Comparison of ENCODE assay signal across 15 cellular contexts in the genomic region with DNA sequence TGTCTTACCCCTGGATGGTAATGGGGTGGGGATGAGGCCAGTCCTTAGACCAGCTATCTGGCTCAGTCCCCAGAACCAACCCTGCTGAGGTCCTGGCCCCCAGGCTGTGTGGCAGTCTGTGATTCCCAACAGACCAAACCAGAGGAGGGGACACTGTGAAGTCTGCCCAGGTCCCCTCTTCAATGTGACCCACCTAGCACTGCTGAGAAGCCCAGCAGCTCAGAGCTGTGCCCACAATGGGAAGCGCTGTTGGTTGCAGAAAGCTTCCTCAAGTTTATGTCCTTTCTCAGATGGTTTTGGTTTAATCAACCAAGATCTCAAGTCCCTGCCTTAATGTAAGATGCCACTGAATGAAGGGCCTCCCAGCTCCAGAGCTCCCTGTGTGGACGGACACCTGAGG.
DNase-seq lines count a peak whose midpoint lies in the region; ATAC-seq, FAIRE-seq and TF ChIP-seq lines count a peak whose summit lies in the region.
"Had no signal": no experiment of that assay in that cellular context is flagged by ENCODE, and none has a peak within 500 bp of the region (broad histone marks: within the 10 kb centered on the region; RNA-seq: fewer than 3 reads in every experiment).

No MANE protein-coding gene starts in this region.

- H4K8ac ChIP-seq in mesendoderm (ENCODE audit: low read depth, low read length): no peak overlapping the region

- H3K9ac ChIP-seq in K562 (ENCODE audit: insufficient read depth in 1 of 2, low read depth in 2 of 2, low read length in 2 of 2) (no peak overlapping the region), mesendoderm (ENCODE audit: low read length) (no peak overlapping the region)

- CTCF ChIA-PET in CD8-positive, alpha-beta T cell (lab: Charles Lee): interaction anchor here (2.0 to 10.5 kb wide), 5 partner anchors 8 to 108 kb away, joined by 4 to 167 read pairs (median 18); no protein-coding TSS in a partner anchor
- CTCF ChIA-PET in K562 (lab: Yijun Ruan, JAX; ENCODE audit: low intra/inter-chr PET ratio): interaction anchor here (1.2 kb wide), 1 partner anchor 105 kb away, joined by 4 read pairs; no protein-coding TSS in a partner anchor

- DNase-seq in CD8-positive, alpha-beta T cell: peak in 1 of 7 experiments; percentile 25
- no peak for DNase-seq in K562 (ENCODE audit: extremely low read depth in 1 of 4, low spot score in 3 of 4)
- DNase-seq in mesenteric fat pad (ENCODE audit: low spot score): peak; percentile 33
- DNase-seq in progenitor cell of endocrine pancreas (ENCODE audit: low spot score, unreplicated experiment): no peak
- DNase-seq in effector CD4-positive, alpha-beta T cell: no peak
- DNase-seq in mesendoderm: no peak
- DNase-seq in LoVo (ENCODE audit: low spot score): no peak
- DNase-seq: BE2C, COR-L47, DND-41, GF-D8, HCEC 1CT, HFFc6 had no signal

- peaks cover 47% of the 10 kb centered on the region for H3K4me1 Mint-ChIP-seq in CD8-positive, alpha-beta T cell (ENCODE audit: low read depth)
- H3K4me1 Mint-ChIP-seq in progenitor cell of endocrine pancreas (ENCODE audit: low read depth): peaks cover 3% of the 10 kb centered on the region

- H3K4ac ChIP-seq in mesendoderm (ENCODE audit: low read depth, low read length): no peak overlapping the region

- no peaks in the 10 kb centered on the region for H3K27me3 Mint-ChIP-seq in CD8-positive, alpha-beta T cell (ENCODE audit: low read depth)
- peaks cover 25% of the 10 kb centered on the region for H3K27me3 Mint-ChIP-seq in progenitor cell of endocrine pancreas

- no peak for ATAC-seq in CD8-positive, alpha-beta T cell
- peak; percentile 1; the same call in 1 of the 3 replicates for ATAC-seq in K562
- ATAC-seq: A549 had no signal

- H2BK5ac ChIP-seq in mesendoderm (ENCODE audit: low read length): no peak overlapping the region

- intact Hi-C loops in CD8-positive, alpha-beta T cell (cut with DNase I, micrococcal nuclease): no loop called here
- intact Hi-C loops in K562 (cut with micrococcal nuclease): loop anchor here (5.0 kb wide), 1 partner anchor 51 kb away; no protein-coding TSS in a partner anchor

- no peak overlapping the region for H2BK15ac ChIP-seq in mesendoderm (replicated peaks; ENCODE audit: low read depth)

- in situ Hi-C loops in K562 (cut with MboI): no loop called here

- H3K4me3 ChIP-seq in CD8-positive, alpha-beta T cell (ENCODE audit: low read depth, low read length): no peak overlapping the region
- H3K4me3 ChIP-seq in K562 (no peak overlapping the region), mesendoderm (ENCODE audit: low read length) (no peak overlapping the region)
- H3K4me3 ChIP-seq: A549 had no signal

- H4K20me1 ChIP-seq in K562 (replicated peaks; ENCODE audit: control insufficient read depth, insufficient read depth, low read length): peaks cover 47% of the 10 kb centered on the region

- no peaks in the 10 kb centered on the region for H3K27me3 ChIP-seq in CD8-positive, alpha-beta T cell (ENCODE audit: insufficient read depth, low read length)
- H3K27me3 ChIP-seq in K562 (ENCODE audit: control insufficient read depth in 2 of 2, insufficient read depth in 2 of 2, low read length in 2 of 2) (peaks cover 0 to 36% of the 10 kb centered on the region in 2 experiments; a peak in 2 of 5 replicates), mesendoderm (ENCODE audit: insufficient read depth, low read length, poor library complexity) (no peaks in the 10 kb centered on the region)

- peak overlapping the region; percentile 55 for H3K27ac Mint-ChIP-seq in CD8-positive, alpha-beta T cell
- H3K27ac Mint-ChIP-seq in progenitor cell of endocrine pancreas: no peak overlapping the region
- H3K27ac Mint-ChIP-seq: HFFc6 had no signal

- no peak overlapping the region for H3K56ac ChIP-seq in mesendoderm (ENCODE audit: low read length)

- no peak overlapping the region for H3K27ac ChIP-seq in CD8-positive, alpha-beta T cell (ENCODE audit: low read depth, low read length)
- no peak overlapping the region for H3K27ac ChIP-seq in K562 (ENCODE audit: extremely low read depth, low read depth, low read length)
- H3K27ac ChIP-seq in mesendoderm (ENCODE audit: low read depth, low read length): no peak overlapping the region
- H3K27ac ChIP-seq: A549 had no signal

- H3K4me2 ChIP-seq in K562 (ENCODE audit: insufficient read depth, low read length) (no peak overlapping the region), mesendoderm (ENCODE audit: low read length) (no peak overlapping the region)
- H3K4me2 ChIP-seq: A549 had no signal

- no peaks in the 10 kb centered on the region for H3K4me1 ChIP-seq in CD8-positive, alpha-beta T cell (ENCODE audit: insufficient read depth, low read length)
- H3K4me1 ChIP-seq in K562 (replicated peaks in 1 of 2; ENCODE audit: control insufficient read depth in 2 of 2, insufficient read depth in 2 of 2, low read length in 2 of 2) (no peaks in the 10 kb centered on the region), mesendoderm (ENCODE audit: control insufficient read depth, low read depth, low read length) (no peaks in the 10 kb centered on the region)
- H3K4me1 ChIP-seq: A549, BE2C had no signal

- no peak overlapping the region for H2AK5ac ChIP-seq in mesendoderm (ENCODE audit: low read length)

- H3K4me3 Mint-ChIP-seq in CD8-positive, alpha-beta T cell: no peak overlapping the region
- no peak overlapping the region for H3K4me3 Mint-ChIP-seq in progenitor cell of endocrine pancreas (ENCODE audit: low read depth)
- H3K4me3 Mint-ChIP-seq: HFFc6 had no signal

- no peak overlapping the region for H3K18ac ChIP-seq in mesendoderm (ENCODE audit: low read length)

- FAIRE-seq in K562 (lab: Jason Lieb, UNC): no peak
- FAIRE-seq: A549, D721Med had no signal

- no peak overlapping the region for H4K5ac ChIP-seq in mesendoderm (ENCODE audit: low read length)

- H2AFZ ChIP-seq in K562 (ENCODE audit: low read depth, low read length): no peak overlapping the region

- no peaks in the 10 kb centered on the region for H3K36me3 Mint-ChIP-seq in CD8-positive, alpha-beta T cell
- H3K36me3 Mint-ChIP-seq in progenitor cell of endocrine pancreas (ENCODE audit: insufficient read depth): no peaks in the 10 kb centered on the region

- no peak for TF ChIP-seq POLR2A in K562 (conservative IDR thresholded peaks at IDR 0.05)

- H3K79me2 ChIP-seq in K562 (ENCODE audit: control insufficient read depth, insufficient read depth, low read length) (no peaks in the 10 kb centered on the region), mesendoderm (ENCODE audit: control insufficient read depth, insufficient read depth, low read length) (no peaks in the 10 kb centered on the region)

- no peak overlapping the region for H2BK120ac ChIP-seq in mesendoderm (ENCODE audit: low read depth, low read length)

- TF ChIP-seq EP300 in K562 (IDR thresholded peaks at IDR 0.05; ENCODE audit: low read length): no peak

- no peak for TF ChIP-seq CTCF in CD8-positive, alpha-beta T cell (IDR thresholded peaks at IDR 0.05)
- TF ChIP-seq CTCF in K562 (IDR thresholded peaks at IDR 0.05 in 2 of 3, conservative IDR thresholded peaks at IDR 0.05 in 1 of 3; ENCODE audit: insufficient read depth in 2 of 3, low read depth in 1 of 3, low read length in 3 of 3) (no peak), progenitor cell of endocrine pancreas (IDR thresholded peaks at IDR 0.05; ENCODE audit: unreplicated experiment) (no peak)

- H3K23ac ChIP-seq in mesendoderm (ENCODE audit: low read length): no peak overlapping the region

- H3K9me3 Mint-ChIP-seq in CD8-positive, alpha-beta T cell: no peaks in the 10 kb centered on the region
- no peaks in the 10 kb centered on the region for H3K9me3 Mint-ChIP-seq in progenitor cell of endocrine pancreas (ENCODE audit: low read depth)
- H3K9me3 Mint-ChIP-seq: HFFc6 had no signal

- no TSS peak for BruUV-seq in K562 (replicated peaks; lab: Mats Ljungman, UMichigan)

- TF ChIP-seq RAD21 in K562 (CRISPR knock-in tag; conservative IDR thresholded peaks at IDR 0.05 in 1 of 2, IDR thresholded peaks at IDR 0.05 in 1 of 2): no peak

- H3K9me1 ChIP-seq in K562 (ENCODE audit: control insufficient read depth, insufficient read depth, low read length): peaks cover 3% of the 10 kb centered on the region

- POLR2A ChIA-PET in CD8-positive, alpha-beta T cell (lab: Charles Lee): interaction anchor here (1.0 to 6.2 kb wide), 3 partner anchors 12 to 16 kb away, joined by 3 to 31 read pairs (median 4); no protein-coding TSS in a partner anchor
- POLR2A ChIA-PET in K562 (lab: Yijun Ruan, JAX): interaction anchor here (1.2 to 3.3 kb wide), 9 partner anchors 10 to 125 kb away, joined by 3 to 15 read pairs (median 6); no protein-coding TSS in a partner anchor

- no peaks in the 10 kb centered on the region for H3K9me3 ChIP-seq in CD8-positive, alpha-beta T cell (ENCODE audit: low read length)
- no peaks in the 10 kb centered on the region for H3K9me3 ChIP-seq in K562 (replicated peaks; ENCODE audit: control insufficient read depth, insufficient read depth, low read depth, low read length)
- H3K9me3 ChIP-seq: A549, BE2C had no signal

- 0% methylated on average over 2 of the region's 2 CpGs for WGBS in K562 (ENCODE audit: insufficient coverage, low coverage, missing lambda C conversion rate)
- no CpG with 5 or more reads among the region's 2 CpGs for whole genome bisulfite sequencing in mesendoderm (ENCODE audit: extremely low coverage, insufficient coverage, low lambda C conversion rate)

- H3K36me3 ChIP-seq in CD8-positive, alpha-beta T cell (ENCODE audit: insufficient read depth, low read length): no peaks in the 10 kb centered on the region
- H3K36me3 ChIP-seq in K562 (ENCODE audit: control insufficient read depth, insufficient read depth, low read length): no peaks in the 10 kb centered on the region
- no peaks in the 10 kb centered on the region for H3K36me3 ChIP-seq in mesendoderm (ENCODE audit: control insufficient read depth, insufficient read depth, low read length)
- H3K36me3 ChIP-seq: BE2C had no signal

- H3K79me1 ChIP-seq in mesendoderm (ENCODE audit: low read length): no peaks in the 10 kb centered on the region

TF ChIP-seq in K562, 482 proteins besides CTCF, POLR2A, EP300 and RAD21 (continues in another document):
- no peak for TF ChIP-seq CBFB (CRISPR knock-in tag; IDR thresholded peaks at IDR 0.05)
- TF ChIP-seq E2F6 (IDR thresholded peaks at IDR 0.05; ENCODE audit: borderline replicate concordance in 1 of 2, extremely low read depth in 1 of 2, insufficient read depth in 1 of 2, insufficient read length in 1 of 2, low read depth in 1 of 2, low read length in 1 of 2, poor library complexity in 1 of 2, severe bottlenecking in 1 of 2): no peak
- peak; percentile 74; the same call in 1 of the 2 replicates for TF ChIP-seq ZBTB1 (CRISPR knock-in tag; IDR thresholded peaks at IDR 0.05; ENCODE audit: borderline replicate concordance, low read depth)
